28 cellular contexts compared by ENCODE assay signal in genomic region chr10:22553452-22553995, GRCh38.
DNase-seq lines count a peak whose midpoint lies in the region; ATAC-seq and TF ChIP-seq lines count a peak whose summit lies in the region.
"Had no signal": no experiment of that assay in that cellular context is flagged by ENCODE, and none has a peak within 500 bp of the region (broad histone marks: within the 10 kb centered on the region; RNA-seq: fewer than 3 reads in every experiment).

No MANE protein-coding gene starts in this region.

- H4K91ac ChIP-seq in neuronal stem cell (ENCODE audit: low read depth, low read length, poor library complexity): no peak overlapping the region

- no peak for DNase-seq in left ventricle myocardium inferior
- DNase-seq in heart right ventricle: no peak
- DNase-seq in fibroblast of mammary gland (ENCODE audit: low read depth): peak; percentile 25
- peak; percentile 16 for DNase-seq in retinal pigment epithelial cell (ENCODE audit: low read depth)
- DNase-seq in vagina (ENCODE audit: extremely low spot score in 2 of 2): no peak
- DNase-seq in neuronal stem cell (ENCODE audit: low spot score): no peak
- DNase-seq in colonic mucosa: no peak
- DNase-seq in putamen (ENCODE audit: low spot score): no peak
- DNase-seq: activated CD4-positive, alpha-beta memory T cell treated with anti-CD3 and anti-CD28 coated beads, Interleukin-2, amount 10 ng/mL, durations not matched to agents 7 days and 5 days; activated CD4-positive, alpha-beta T cell treated with anti-CD3 and anti-CD28 coated beads for 1 hour; activated naive CD4-positive, alpha-beta T cell treated with anti-CD3 and anti-CD28 coated beads, Interleukin-2, amount 50 U/mL, for 16 hours; anterior cingulate cortex; endodermal cell; H7; Karpas-422; kidney; naive thymus-derived CD4-positive, alpha-beta T cell; NCI-H1417 treated with DMSO at 0.1 percent for 48 hours; NCI-H526 treated with DMSO at 0.1 percent for 48 hours; retina; spleen; stimulated activated CD4-positive, alpha-beta T cell treated with anti-CD3 and anti-CD28 coated beads, Interleukin-2, amount 100 ng/mL, for 24 hours; stimulated activated CD8-positive, alpha-beta memory T cell treated with anti-CD3 and anti-CD28 coated beads, Interleukin-4, amount 100 ng/mL, for 48 hours; stimulated activated naive CD8-positive, alpha-beta T cell treated with anti-CD3 and anti-CD28 coated beads, Interleukin-15, amount 100 ng/mL, for 72 hours; tibial artery had no signal

- H3K36me3 ChIP-seq in left ventricle myocardium inferior (peaks cover 10% of the 10 kb centered on the region), heart right ventricle (peaks cover 0 to 60% (median 0%) of the 10 kb centered on the region in 9 donors), vagina (peaks cover 0 to 6% of the 10 kb centered on the region in 2 donors), neuronal stem cell (replicated peaks in 1 of 2; ENCODE audit: control insufficient read depth in 2 of 2, insufficient read depth in 2 of 2, low read length in 2 of 2) (peaks cover 2 to 16% of the 10 kb centered on the region in 2 donors), colonic mucosa (no peaks in the 10 kb centered on the region)
- H3K36me3 ChIP-seq: cardiac muscle cell had no signal

- intact Hi-C loops in left ventricle myocardium inferior (cut with micrococcal nuclease): loop anchor here (10.0 kb wide), 1 partner anchor 119 kb away; no protein-coding TSS in a partner anchor
- intact Hi-C loops in heart right ventricle (cut with DNase I): loop anchor here in 1 of 10 donors (10.0 kb wide), 1 partner anchor 109 kb away; no protein-coding TSS in a partner anchor
- intact Hi-C loops in vagina (cut with DNase I): no loop called here
- intact Hi-C loops in colonic mucosa (cut with DNase I): no loop called here

- peak overlapping the region; percentile 73 for H3K27ac ChIP-seq in left ventricle myocardium inferior (replicated peaks)
- H3K27ac ChIP-seq in heart right ventricle: peak overlapping the region in 1 of 10 donors; percentile 49
- peak overlapping the region; percentile 58 for H3K27ac ChIP-seq in vagina
- no peak overlapping the region for H3K27ac ChIP-seq in neuronal stem cell (replicated peaks; ENCODE audit: low read length)
- no peak overlapping the region for H3K27ac ChIP-seq in colonic mucosa
- H3K27ac ChIP-seq: cardiac muscle cell, spleen had no signal

- H3K23ac ChIP-seq in neuronal stem cell (ENCODE audit: low read depth, low read length, poor library complexity): no peak overlapping the region

- H2BK15ac ChIP-seq in neuronal stem cell (ENCODE audit: low read length): no peak overlapping the region

- H3K18ac ChIP-seq in neuronal stem cell (ENCODE audit: low read length): no peak overlapping the region

- no peak for ATAC-seq in heart right ventricle
- ATAC-seq: HepG2; naive thymus-derived CD4-positive, alpha-beta T cell; Panc1; stimulated activated naive CD8-positive, alpha-beta T cell treated with anti-CD3 and anti-CD28 coated beads, Interleukin-15, amount 100 ng/mL, for 72 hours had no signal

- H3K9me3 ChIP-seq in left ventricle myocardium inferior (replicated peaks): no peaks in the 10 kb centered on the region
- no peaks in the 10 kb centered on the region for H3K9me3 ChIP-seq in heart right ventricle
- H3K9me3 ChIP-seq in vagina: no peaks in the 10 kb centered on the region
- no peaks in the 10 kb centered on the region for H3K9me3 ChIP-seq in neuronal stem cell (replicated peaks in 1 of 2; ENCODE audit: control insufficient read depth in 2 of 2, insufficient read depth in 1 of 2, low read depth in 1 of 2, low read length in 2 of 2)
- no peaks in the 10 kb centered on the region for H3K9me3 ChIP-seq in colonic mucosa
- H3K9me3 ChIP-seq: spleen, tibial artery had no signal

- TF ChIP-seq POLR2A in vagina (IDR thresholded peaks at IDR 0.05): no peak

- no peak overlapping the region for H3K4me2 ChIP-seq in neuronal stem cell (ENCODE audit: insufficient read depth, low read length, poor library complexity, severe bottlenecking)

- H3K79me1 ChIP-seq in neuronal stem cell (ENCODE audit: low read depth, low read length): no peaks in the 10 kb centered on the region

- H2BK12ac ChIP-seq in neuronal stem cell (ENCODE audit: low read length): no peak overlapping the region

- H2BK120ac ChIP-seq in neuronal stem cell (ENCODE audit: low read depth, low read length): no peak overlapping the region

- TF ChIP-seq CTCF in left ventricle myocardium inferior (IDR thresholded peaks at IDR 0.05; ENCODE audit: borderline replicate concordance) (no peak), heart right ventricle (IDR thresholded peaks at IDR 0.05) (no peak), fibroblast of mammary gland (conservative IDR thresholded peaks at IDR 0.05; ENCODE audit: control insufficient read depth, insufficient read depth, low read depth, low read length) (no peak), retinal pigment epithelial cell (conservative IDR thresholded peaks at IDR 0.05; ENCODE audit: low read depth, low read length) (no peak), vagina (IDR thresholded peaks at IDR 0.05) (no peak), colonic mucosa (IDR thresholded peaks at IDR 0.05) (no peak)

- WGBS in heart right ventricle, 2 donors: 91 to 95% methylated on average over 7 of the region's 7 CpGs
- no CpG with 5 or more reads among the region's 7 CpGs for WGBS in neuronal stem cell (ENCODE audit: extremely low coverage in 2 of 2, insufficient read length in 2 of 2, insufficient replicate concordance in 1 of 2), 2 donors

- H3K9ac ChIP-seq in neuronal stem cell (ENCODE audit: low read depth, low read length, poor library complexity) (no peak overlapping the region), colonic mucosa (ENCODE audit: low read depth in 2 of 2, low read length in 2 of 2) (no peak overlapping the region)

- no peak overlapping the region for H3K14ac ChIP-seq in neuronal stem cell (ENCODE audit: low read length)

- H2AFZ ChIP-seq in neuronal stem cell (ENCODE audit: low read length): no peak overlapping the region

- H4K8ac ChIP-seq in neuronal stem cell (ENCODE audit: low read depth, low read length): no peak overlapping the region

- no peak overlapping the region for H2AK5ac ChIP-seq in neuronal stem cell (ENCODE audit: low read depth, low read length)

- peaks cover 26% of the 10 kb centered on the region for H3K4me1 ChIP-seq in left ventricle myocardium inferior
- H3K4me1 ChIP-seq in heart right ventricle: peaks cover 0 to 19% (median 5%) of the 10 kb centered on the region in 9 donors
- peaks cover 8% of the 10 kb centered on the region for H3K4me1 ChIP-seq in vagina
- peaks cover 8 to 23% of the 10 kb centered on the region in 2 donors for H3K4me1 ChIP-seq in neuronal stem cell (ENCODE audit: control insufficient read depth in 2 of 2, insufficient read depth in 1 of 2, low read depth in 1 of 2, low read length in 2 of 2)
- H3K4me1 ChIP-seq in colonic mucosa: no peaks in the 10 kb centered on the region

- no peak overlapping the region for H3K4ac ChIP-seq in neuronal stem cell (ENCODE audit: low read length)

- H3K27me3 ChIP-seq in left ventricle myocardium inferior (ENCODE audit: low read depth) (no peaks in the 10 kb centered on the region), heart right ventricle (no peaks in the 10 kb centered on the region), vagina (no peaks in the 10 kb centered on the region), neuronal stem cell (ENCODE audit: control insufficient read depth in 3 of 3, insufficient read depth in 3 of 3, low read depth in 1 of 3, low read length in 3 of 3) (no peaks in the 10 kb centered on the region), colonic mucosa (no peaks in the 10 kb centered on the region)
- H3K27me3 ChIP-seq: cardiac muscle cell, spleen, tibial artery had no signal

- no peak overlapping the region for H2BK5ac ChIP-seq in neuronal stem cell (ENCODE audit: low read length)

- H3K4me3 ChIP-seq in left ventricle myocardium inferior (no peak overlapping the region), heart right ventricle (peak overlapping the region in 1 of 10 donors; percentile 33), fibroblast of mammary gland (ENCODE audit: control insufficient read depth, low read depth, low read length) (no peak overlapping the region), retinal pigment epithelial cell (ENCODE audit: low read length) (no peak overlapping the region), vagina (no peak overlapping the region), neuronal stem cell (ENCODE audit: low read length in 2 of 2) (no peak overlapping the region), colonic mucosa (no peak overlapping the region)
- H3K4me3 ChIP-seq: cardiac muscle cell, spleen had no signal

Comparison
In these comparisons a context has a peak if more than half of its experiments do, and no peak if none do; other contexts are left out.
1. DNase-seq: peak in fibroblast of mammary gland (single experiment) and retinal pigment epithelial cell (single experiment); none in left ventricle myocardium inferior (single experiment), heart right ventricle (0 of 2), vagina (0 of 2), neuronal stem cell (single experiment), colonic mucosa (single experiment) and putamen (single experiment).
2. H3K27ac ChIP-seq: peak in left ventricle myocardium inferior (single experiment) and vagina (single experiment); none in neuronal stem cell (single experiment) and colonic mucosa (single experiment).